In genomic region chr9:21656776-21657637, GRCh38 we compare ENCODE assay signal across 1 cellular context.
TF ChIP-seq lines count a peak whose summit lies in the region.

No MANE protein-coding gene starts in this region.

TF ChIP-seq in A549, 52 proteins besides CTCF, POLR2A, EP300 and RAD21 (continued from another document):
- TF ChIP-seq REST (IDR thresholded peaks at IDR 0.05), result no peak
- no peak for TF ChIP-seq TP53 (CRISPR knock-in tag; IDR thresholded peaks at IDR 0.05)
- TF ChIP-seq ZFP36 (IDR thresholded peaks at IDR 0.05; ENCODE audit: borderline replicate concordance, partially characterized antibody), result no peak
- no peak for TF ChIP-seq FOXS1 (CRISPR knock-in tag; IDR thresholded peaks at IDR 0.05)
- TF ChIP-seq HES2 (IDR thresholded peaks at IDR 0.05), result no peak
- no peak for TF ChIP-seq CHD4 (IDR thresholded peaks at IDR 0.05; ENCODE audit: borderline replicate concordance)
- no peak for TF ChIP-seq MYC (IDR thresholded peaks at IDR 0.05; ENCODE audit: borderline replicate concordance, low read length)
